ENCODE assay signal across 17 cellular contexts in the genomic region with DNA sequence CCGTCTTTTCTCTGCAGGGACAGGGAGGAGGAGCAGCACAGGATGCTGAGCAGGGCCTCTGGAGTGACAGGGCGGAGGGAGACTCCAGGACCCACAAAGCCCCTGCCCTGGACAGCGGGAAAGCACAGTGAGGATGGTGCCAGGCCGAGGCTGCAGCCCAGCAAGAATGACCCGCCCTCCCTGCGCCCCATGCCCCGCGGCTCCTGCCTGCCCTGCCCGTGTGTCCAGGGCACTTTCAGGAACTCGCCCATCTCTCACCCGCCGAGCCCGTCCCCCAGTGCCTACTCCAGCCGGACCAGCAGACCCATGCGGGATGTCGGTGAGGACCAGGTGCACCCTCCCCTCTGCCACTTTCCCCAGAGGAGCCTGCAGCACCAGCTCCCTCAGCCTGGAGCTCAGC. TPM values are rescaled to one million over a fixed set of nuclear protein-coding genes. Genes with fewer than 3 reads are reported as not detected.
DNase-seq lines count a peak whose midpoint lies in the region; ATAC-seq and TF ChIP-seq lines count a peak whose summit lies in the region.
"Had no signal": no experiment of that assay in that cellular context is flagged by ENCODE, and none has a peak within 500 bp of the region (broad histone marks: within the 10 kb centered on the region; RNA-seq: fewer than 3 reads in every experiment).

No MANE protein-coding gene starts in this region.

- no peaks in the 10 kb centered on the region for H3K9me3 ChIP-seq in colonic mucosa
- H3K9me3 ChIP-seq: A549 had no signal

- H3K27ac ChIP-seq in colonic mucosa: no peak overlapping the region
- H3K27ac ChIP-seq: A549 had no signal

- intact Hi-C loops in left cardiac atrium (cut with DNase I) (loop anchor here in 1 of 2 donors (10.0 kb wide), 1 partner anchor 119 kb away; no protein-coding TSS in a partner anchor), cardiac septum (cut with DNase I) (loop anchor here (5.0 kb wide), 1 partner anchor 117 kb away; no protein-coding TSS in a partner anchor), sciatic nerve (cut with DNase I) (no loop called here), colonic mucosa (cut with DNase I) (no loop called here)

- H3K27me3 ChIP-seq in colonic mucosa: no peaks in the 10 kb centered on the region

- H3K4me3 ChIP-seq in colonic mucosa: no peak overlapping the region
- H3K4me3 ChIP-seq: A549, K562 had no signal

- H3K4me1 ChIP-seq in colonic mucosa: no peaks in the 10 kb centered on the region
- H3K4me1 ChIP-seq: A549 had no signal

- DNase-seq in left cardiac atrium (peak; percentile 10), cardiac septum (ENCODE audit: low spot score) (no peak), left lobe of liver (ENCODE audit: low spot score) (peak; percentile 37), sciatic nerve (ENCODE audit: low spot score) (peak; percentile 36), HuH-7 (ENCODE audit: low spot score) (no peak), colonic mucosa (no peak), GM19238 (ENCODE audit: insufficient read length, low spot score) (no peak), NCI-H1092 (lab: John Stamatoyannopoulos, UW) (no peak)
- DNase-seq: CD4-positive, CD25-positive, alpha-beta regulatory T cell; DMS53; NCI-H187; NCI-H446; NCI-H748 treated with DMSO at 0.1 percent for 48 hours; PC-3 had no signal

- no peaks in the 10 kb centered on the region for H3K36me3 ChIP-seq in colonic mucosa

- ATAC-seq in left cardiac atrium (no peak), left lobe of liver (no peak), sciatic nerve (no peak)
- ATAC-seq: A549, HCT116, K562, PC-3 had no signal

- TF ChIP-seq CTCF in colonic mucosa (IDR thresholded peaks at IDR 0.05): no peak

- no peak overlapping the region for H3K9ac ChIP-seq in colonic mucosa (ENCODE audit: low read depth in 2 of 2, low read length in 2 of 2)

RNA-seq across cellular contexts. Expression of a gene that starts 9.1 kb away (rescaled TPM):
- total RNA-seq in left cardiac atrium (10 to 100 TPM; 41.4 to 42.3 TPM), cardiac septum (42.9 TPM), left lobe of liver (25.7 TPM), sciatic nerve (58.4 TPM), colonic mucosa (10 to 100 TPM; 52.0 to 58.7 TPM)

Comparison
In these comparisons a context has a peak if more than half of its experiments do, and no peak if none do; other contexts are left out.
1. DNase-seq: peak in left cardiac atrium (single experiment), left lobe of liver (single experiment) and sciatic nerve (single experiment); none in cardiac septum (single experiment), HuH-7 (single experiment), colonic mucosa (single experiment), GM19238 (single experiment) and NCI-H1092 (single experiment).